Comparison of ENCODE assay signal across 11 cellular contexts in genomic region chr12:51863363-51863920, GRCh38. TPM values are rescaled to one million over a fixed set of nuclear protein-coding genes. Genes with fewer than 3 reads are reported as not detected.
DNase-seq lines count a peak whose midpoint lies in the region; ATAC-seq, FAIRE-seq and TF ChIP-seq lines count a peak whose summit lies in the region.
"Had no signal": no experiment of that assay in that cellular context is flagged by ENCODE, and none has a peak within 500 bp of the region (broad histone marks: within the 10 kb centered on the region; RNA-seq: fewer than 3 reads in every experiment).

No MANE protein-coding gene starts in this region.

- TF ChIP-seq POLR2A in H1 (IDR thresholded peaks at IDR 0.05; ENCODE audit: control extremely low read depth in 1 of 2, low read depth in 2 of 2, low read length in 2 of 2): no peak

- peak overlapping the region; percentile 87 for H4K5ac ChIP-seq in H1 (ENCODE audit: insufficient read length, low read depth, low read length)

- TF ChIP-seq RAD21 in H1 (IDR thresholded peaks at IDR 0.05 in 1 of 2, conservative IDR thresholded peaks at IDR 0.05 in 1 of 2; ENCODE audit: low read depth in 2 of 2, low read length in 2 of 2): no peak

- H3K4ac ChIP-seq in H1 (replicated peaks; ENCODE audit: insufficient read length, low read depth, low read length) (peak overlapping the region; percentile 80), neuronal stem cell (ENCODE audit: low read length) (no peak overlapping the region)

- CTCF ChIA-PET in AG04449 (lab: Yijun Ruan, JAX) (interaction anchor here (1.2 to 7.2 kb wide), 6 partner anchors 10 to 442 kb away, joined by 4 to 73 read pairs (median 7); no protein-coding TSS in a partner anchor), H1 (lab: Charles Lee; ENCODE audit: partially characterized antibody) (interaction anchor here (0.7 to 6.8 kb wide), 14 partner anchors 8 to 1022 kb away, joined by 3 to 90 read pairs (median 6); partner anchors contain the start of gene FIGNL2)

- H3K9me2 ChIP-seq in Karpas-422 (replicated peaks; ENCODE audit: insufficient read depth, low read length): no peaks in the 10 kb centered on the region

- FAIRE-seq in H1 (lab: Jason Lieb, UNC): no peak

- H2AFZ ChIP-seq in H1 (ENCODE audit: low read length): no peak overlapping the region; the same call in 1 of the 2 replicates
- H2AFZ ChIP-seq in neuronal stem cell (ENCODE audit: low read length): peak overlapping the region; percentile 89
- no peak overlapping the region for H2AFZ ChIP-seq in Karpas-422 (ENCODE audit: low read length)

- H3K36me3 ChIP-seq in H7 (replicated peaks; ENCODE audit: control insufficient read depth, insufficient read depth, low read length) (no peaks in the 10 kb centered on the region), H1 (ENCODE audit: control insufficient read depth in 2 of 4, insufficient read depth in 4 of 4, low read length in 3 of 4) (no peaks in the 10 kb centered on the region), neuronal stem cell (replicated peaks in 1 of 2; ENCODE audit: control insufficient read depth in 2 of 2, insufficient read depth in 2 of 2, low read length in 2 of 2) (no peaks in the 10 kb centered on the region), Karpas-422 (ENCODE audit: insufficient read depth, low read length) (no peaks in the 10 kb centered on the region)
- H3K36me3 ChIP-seq: uterus had no signal

- H3K4me2 ChIP-seq in H1 (ENCODE audit: insufficient read depth in 1 of 2, low read depth in 2 of 2, low read length in 2 of 2): peak overlapping the region; percentile 97 to 100
- H3K4me2 ChIP-seq in neuronal stem cell (ENCODE audit: insufficient read depth, low read length, poor library complexity, severe bottlenecking): peak overlapping the region; percentile 78
- H3K4me2 ChIP-seq in Karpas-422 (ENCODE audit: low read depth, low read length, poor library complexity, severe bottlenecking): no peak overlapping the region

- H4K91ac ChIP-seq in H1 (replicated peaks; ENCODE audit: insufficient read length, low read length): peak overlapping the region; percentile 92
- no peak overlapping the region for H4K91ac ChIP-seq in neuronal stem cell (ENCODE audit: low read depth, low read length, poor library complexity)

- H3K18ac ChIP-seq in H1 (ENCODE audit: extremely low read depth, low read length): peak overlapping the region; percentile 100
- peak overlapping the region; percentile 91 for H3K18ac ChIP-seq in neuronal stem cell (ENCODE audit: low read length)

- H2BK12ac ChIP-seq in H1 (ENCODE audit: low read depth, low read length): peak overlapping the region; percentile 93
- no peak overlapping the region for H2BK12ac ChIP-seq in neuronal stem cell (ENCODE audit: low read length)

- H2BK20ac ChIP-seq in H1 (ENCODE audit: low read length): peak overlapping the region; percentile 82

- WGBS in H1 (ENCODE audit: extremely low coverage in 1 of 2, insufficient coverage in 1 of 2, insufficient read length in 1 of 2, insufficient replicate concordance in 2 of 2, low coverage in 1 of 2, low lambda C conversion rate in 2 of 2, missing lambda C conversion rate in 1 of 2), 2 experiments: 8% methylated on average over 13 of the region's 17 CpGs; no CpG with 5 or more reads in 1 of the 2 experiments
- WGBS in neuronal stem cell (ENCODE audit: extremely low coverage in 2 of 2, insufficient read length in 2 of 2, insufficient replicate concordance in 1 of 2), 2 donors: no CpG with 5 or more reads among the region's 17 CpGs

- H3K4me1 ChIP-seq in H1 (replicated peaks in 1 of 4; ENCODE audit: control insufficient read depth in 3 of 4, insufficient read depth in 4 of 4, low read length in 3 of 4) (peaks cover 16 to 34% (median 27%) of the 10 kb centered on the region in 4 experiments), neuronal stem cell (ENCODE audit: control insufficient read depth in 2 of 2, insufficient read depth in 1 of 2, low read depth in 1 of 2, low read length in 2 of 2) (peaks cover 29 to 31% of the 10 kb centered on the region in 2 donors), Karpas-422 (ENCODE audit: low read length) (no peaks in the 10 kb centered on the region)

- no peak for TF ChIP-seq EP300 in H1 (IDR thresholded peaks at IDR 0.05; ENCODE audit: borderline replicate concordance in 1 of 2, low read depth in 2 of 2, low read length in 2 of 2)

- H3K14ac ChIP-seq in H1 (ENCODE audit: insufficient read length) (peak overlapping the region; percentile 11), neuronal stem cell (ENCODE audit: low read length) (no peak overlapping the region)

- H2BK120ac ChIP-seq in H1 (replicated peaks; ENCODE audit: low read depth, low read length): peak overlapping the region; percentile 50
- H2BK120ac ChIP-seq in neuronal stem cell (ENCODE audit: low read depth, low read length): no peak overlapping the region

- peaks cover 12% of the 10 kb centered on the region for H3K23me2 ChIP-seq in H1 (ENCODE audit: low read depth, low read length)

- H3K9ac ChIP-seq in H1 (replicated peaks in 1 of 4; ENCODE audit: extremely low read depth in 1 of 4, low read depth in 3 of 4, low read length in 3 of 4) (peak overlapping the region in 3 of 4 experiments; percentile 24 to 55 (median 31); a peak in 6 of 7 replicates), neuronal stem cell (ENCODE audit: low read depth, low read length, poor library complexity) (peak overlapping the region; percentile 38), Karpas-422 (ENCODE audit: low read length) (no peak overlapping the region)

- H3K79me1 ChIP-seq in H1 (ENCODE audit: low read depth, low read length) (no peaks in the 10 kb centered on the region), neuronal stem cell (ENCODE audit: low read depth, low read length) (no peaks in the 10 kb centered on the region)

- H4K8ac ChIP-seq in H1 (ENCODE audit: extremely low read depth, insufficient read depth, low read length) (peak overlapping the region; percentile 37), neuronal stem cell (ENCODE audit: low read depth, low read length) (no peak overlapping the region)

- no peaks in the 10 kb centered on the region for H4K20me1 ChIP-seq in H1 (replicated peaks in 1 of 2; ENCODE audit: control insufficient read depth in 1 of 2, insufficient read depth in 2 of 2, low read length in 2 of 2)
- H4K20me1 ChIP-seq in Karpas-422 (ENCODE audit: insufficient read depth, low read depth, low read length): no peaks in the 10 kb centered on the region

- H3K9me3 ChIP-seq in H1 (ENCODE audit: insufficient read depth in 2 of 2, low read depth in 1 of 2, low read length in 1 of 2) (no peaks in the 10 kb centered on the region), neuronal stem cell (replicated peaks in 1 of 2; ENCODE audit: control insufficient read depth in 2 of 2, insufficient read depth in 1 of 2, low read depth in 1 of 2, low read length in 2 of 2) (peaks cover 0 to 2% of the 10 kb centered on the region in 2 donors), Karpas-422 (ENCODE audit: low read length) (no peaks in the 10 kb centered on the region)
- H3K9me3 ChIP-seq: uterus had no signal

- no peak for DNase-seq in AG04449 (ENCODE audit: low read depth, low spot score)
- no peak for DNase-seq in H7
- DNase-seq in H1 (ENCODE audit: low read depth in 1 of 2, low spot score in 2 of 2): peak in 1 of 2 experiments; percentile 64
- DNase-seq in neuronal stem cell (ENCODE audit: low spot score): peak; percentile 58
- no peak for DNase-seq in amniotic stem cell (lab: John Stamatoyannopoulos, UW)
- no peak for DNase-seq in Karpas-422
- DNase-seq in NK-92 (lab: John Stamatoyannopoulos, UW; ENCODE audit: unreplicated experiment): no peak
- DNase-seq: activated gamma-delta T cell treated with Interleukin-2 at 50 U/mL for 16 hours, EL, uterus had no signal

- peak overlapping the region; percentile 60 for H3K56ac ChIP-seq in H1 (replicated peaks; ENCODE audit: insufficient read length, low read depth, low read length)

- peaks cover 29% of the 10 kb centered on the region for H3K27me3 ChIP-seq in H7 (ENCODE audit: control insufficient read depth, insufficient read depth, low read length)
- H3K27me3 ChIP-seq in H1 (replicated peaks in 1 of 4; ENCODE audit: control insufficient read depth in 3 of 4, extremely low read depth in 1 of 4, insufficient read depth in 3 of 4, low read length in 3 of 4): peaks cover 0 to 16% (median 15%) of the 10 kb centered on the region in 4 experiments; a peak in 5 of 7 replicates
- peaks cover 0 to 15% (median 0%) of the 10 kb centered on the region in 3 experiments for H3K27me3 ChIP-seq in neuronal stem cell (ENCODE audit: control insufficient read depth in 3 of 3, insufficient read depth in 3 of 3, low read depth in 1 of 3, low read length in 3 of 3)
- no peaks in the 10 kb centered on the region for H3K27me3 ChIP-seq in Karpas-422 (ENCODE audit: low read length)

- TF ChIP-seq CTCF in AG04449 (IDR thresholded peaks at IDR 0.05; ENCODE audit: insufficient read depth, low read length, missing control alignments) (no peak), H1 (IDR thresholded peaks at IDR 0.05; ENCODE audit: control extremely low read depth in 1 of 3, insufficient read depth in 1 of 3, low read depth in 1 of 3, low read length in 3 of 3) (no peak)

- no peaks in the 10 kb centered on the region for H3K79me2 ChIP-seq in H1 (ENCODE audit: control insufficient read depth in 1 of 2, insufficient read depth in 2 of 2, low read length in 2 of 2)
- no peaks in the 10 kb centered on the region for H3K79me2 ChIP-seq in Karpas-422 (ENCODE audit: low read length)

- H2AK5ac ChIP-seq in H1 (ENCODE audit: low read depth, low read length) (peak overlapping the region; percentile 97), neuronal stem cell (ENCODE audit: low read depth, low read length) (no peak overlapping the region)

- no peak for ATAC-seq in GM21717 (IDR thresholded peaks at IDR 0.05; ENCODE audit: unreplicated experiment)

- peak overlapping the region; percentile 48 for H3K27ac ChIP-seq in H1 (ENCODE audit: low read depth, low read length)
- H3K27ac ChIP-seq in neuronal stem cell (replicated peaks; ENCODE audit: low read length): peak overlapping the region; percentile 65
- H3K27ac ChIP-seq in Karpas-422 (ENCODE audit: low read length): no peak overlapping the region
- H3K27ac ChIP-seq: uterus had no signal

- POLR2A ChIA-PET in AG04449 (lab: Yijun Ruan, JAX): no interaction called here
- POLR2A ChIA-PET in H1 (lab: Charles Lee; ENCODE audit: partially characterized antibody): interaction anchor here (0.9 to 11.2 kb wide), 18 partner anchors 9 to 467 kb away, joined by 3 to 107 read pairs (median 4); partner anchors contain the start of genes ANKRD33 and FIGNL2

- H3K4me3 ChIP-seq in AG04449 (ENCODE audit: low read depth, low read length) (peak overlapping the region; percentile 15), H7 (ENCODE audit: insufficient read depth, low read depth, low read length) (peak overlapping the region; percentile 56), H1 (ENCODE audit: extremely low read depth in 1 of 4, insufficient read depth in 2 of 4, low read depth in 3 of 4, low read length in 4 of 4) (peak overlapping the region; percentile 38 to 70 (median 52); a peak in 7 of 8 replicates), neuronal stem cell (ENCODE audit: low read length in 2 of 2) (peak overlapping the region in 1 of 2 donors; percentile 50), Karpas-422 (ENCODE audit: low read length) (no peak overlapping the region)

- H3K23ac ChIP-seq in H1 (ENCODE audit: insufficient read length) (no peak overlapping the region), neuronal stem cell (ENCODE audit: low read depth, low read length, poor library complexity) (no peak overlapping the region)

- H2BK5ac ChIP-seq in H1 (ENCODE audit: low read depth, low read length) (peak overlapping the region; percentile 80), neuronal stem cell (ENCODE audit: low read length) (no peak overlapping the region)

- H2BK15ac ChIP-seq in H1 (ENCODE audit: low read length) (peak overlapping the region; percentile 53; the same call in 1 of the 2 replicates), neuronal stem cell (ENCODE audit: low read length) (no peak overlapping the region)

RNA-seq across cellular contexts. Expression of gene FIGNL2, which starts 14.9 kb away (rescaled TPM):
- total RNA-seq in H7 (2014; rRNA removed; shearing (Covaris generic)): 5.0 and 5.8 TPM in 2 replicates
- total RNA-seq in H1 (2021; fragmentation: NEBNext Ultra II Directional; extraction: Animal tissue kit (Norgen Biotek cat#: 25700)): 6.5 and 7.5 TPM in 2 replicates
- 7.1 and 10.9 TPM in 2 replicates for polyA plus RNA-seq in H1 (2011; rRNA removed)
- polyA plus RNA-seq in H1 (2011; cell fraction: cytosol; rRNA removed): 6.7 TPM
- 12.7 TPM for polyA plus RNA-seq in H1 (2011; cell fraction: nucleus; rRNA removed)
- polyA plus RNA-seq in H1 (2012, experiment 1 of 2): 4.7 to 5.7 TPM (median 5.2 TPM) in 4 replicates
- 4.7 TPM for polyA plus RNA-seq in H1 (2012, experiment 2 of 2)
- polyA plus RNA-seq in H1 (2013, experiment 1 of 2): 2.7 TPM
- polyA plus RNA-seq in H1 (2013, experiment 2 of 2): 2.2 TPM
- 3.0 and 6.3 TPM in 2 replicates for polyA minus RNA-seq in H1 (2011; rRNA and poly(A)+ RNA removed)
- 7.0 TPM for polyA minus RNA-seq in H1 (2011; cell fraction: cytosol; rRNA and poly(A)+ RNA removed)
- 11.2 TPM for polyA minus RNA-seq in H1 (2011; cell fraction: nucleus; rRNA and poly(A)+ RNA removed)
- 28.1 TPM for polyA plus RNA-seq in neuronal stem cell (2013, experiment 1 of 2)
- 28.7 TPM for polyA plus RNA-seq in neuronal stem cell (2013, experiment 2 of 2)
- not detected in 2 replicates for total RNA-seq in Karpas-422 (2014; rRNA removed; shearing (Covaris generic); ENCODE audit: low replicate concordance)

RNA-seq across cellular contexts. Expression of gene ANKRD33, which starts 24.5 kb away (rescaled TPM):
- 0.17 and 1.6 TPM in 2 replicates for total RNA-seq in H7 (2014; rRNA removed; shearing (Covaris generic))
- 0.19 and 0.41 TPM in 2 replicates for total RNA-seq in H1 (2021; fragmentation: NEBNext Ultra II Directional; extraction: Animal tissue kit (Norgen Biotek cat#: 25700))
- polyA plus RNA-seq in H1 (2011; rRNA removed): 0.53 and 1.5 TPM in 2 replicates
- 1.1 TPM for polyA plus RNA-seq in H1 (2011; cell fraction: cytosol; rRNA removed)
- polyA plus RNA-seq in H1 (2011; cell fraction: nucleus; rRNA removed): 8.7 TPM
- 0.53 to 1.1 TPM (median 0.62 TPM) in 4 replicates for polyA plus RNA-seq in H1 (2012, experiment 1 of 2)
- polyA plus RNA-seq in H1 (2012, experiment 2 of 2): 0.39 TPM
- 0.34 TPM for polyA plus RNA-seq in H1 (2013, experiment 1 of 2)
- 0.57 TPM for polyA plus RNA-seq in H1 (2013, experiment 2 of 2)
- polyA minus RNA-seq in H1 (2011; rRNA and poly(A)+ RNA removed): 0.34 and 0.73 TPM in 2 replicates
- polyA minus RNA-seq in H1 (2011; cell fraction: cytosol; rRNA and poly(A)+ RNA removed): not detected
- 3.4 TPM for polyA minus RNA-seq in H1 (2011; cell fraction: nucleus; rRNA and poly(A)+ RNA removed)
- 0.29 TPM for polyA plus RNA-seq in neuronal stem cell (2013, experiment 1 of 2)
- 0.32 TPM for polyA plus RNA-seq in neuronal stem cell (2013, experiment 2 of 2)
- not detected in 2 replicates for total RNA-seq in Karpas-422 (2014; rRNA removed; shearing (Covaris generic); ENCODE audit: low replicate concordance)

RNA-seq across cellular contexts. Expression of gene ACVRL1, which starts 43.9 kb away (rescaled TPM):
- total RNA-seq in H7 (2014; rRNA removed; shearing (Covaris generic)): 0.07 and 0.33 TPM in 2 replicates
- total RNA-seq in H1 (2021; fragmentation: NEBNext Ultra II Directional; extraction: Animal tissue kit (Norgen Biotek cat#: 25700)): 0.09 TPM in 1 of 2 replicates, not detected in the other
- 0.35 and 0.50 TPM in 2 replicates for polyA plus RNA-seq in H1 (2011; rRNA removed)
- polyA plus RNA-seq in H1 (2011; cell fraction: cytosol; rRNA removed): 0.54 TPM
- 1.2 TPM for polyA plus RNA-seq in H1 (2011; cell fraction: nucleus; rRNA removed)
- 0.59 to 0.90 TPM (median 0.84 TPM) in 4 replicates for polyA plus RNA-seq in H1 (2012, experiment 1 of 2)
- polyA plus RNA-seq in H1 (2012, experiment 2 of 2): 0.10 TPM
- polyA plus RNA-seq in H1 (2013, experiment 1 of 2): 0.39 TPM
- 0.24 TPM for polyA plus RNA-seq in H1 (2013, experiment 2 of 2)
- 0.39 and 0.82 TPM in 2 replicates for polyA minus RNA-seq in H1 (2011; rRNA and poly(A)+ RNA removed)
- not detected for polyA minus RNA-seq in H1 (2011; cell fraction: cytosol; rRNA and poly(A)+ RNA removed)
- polyA minus RNA-seq in H1 (2011; cell fraction: nucleus; rRNA and poly(A)+ RNA removed): 1.4 TPM
- 0.21 TPM for polyA plus RNA-seq in neuronal stem cell (2013, experiment 1 of 2)
- 0.24 TPM for polyA plus RNA-seq in neuronal stem cell (2013, experiment 2 of 2)
- total RNA-seq in Karpas-422 (2014; rRNA removed; shearing (Covaris generic); ENCODE audit: low replicate concordance): not detected in 2 replicates
